8 cellular contexts compared by ENCODE assay signal in the genomic region with DNA sequence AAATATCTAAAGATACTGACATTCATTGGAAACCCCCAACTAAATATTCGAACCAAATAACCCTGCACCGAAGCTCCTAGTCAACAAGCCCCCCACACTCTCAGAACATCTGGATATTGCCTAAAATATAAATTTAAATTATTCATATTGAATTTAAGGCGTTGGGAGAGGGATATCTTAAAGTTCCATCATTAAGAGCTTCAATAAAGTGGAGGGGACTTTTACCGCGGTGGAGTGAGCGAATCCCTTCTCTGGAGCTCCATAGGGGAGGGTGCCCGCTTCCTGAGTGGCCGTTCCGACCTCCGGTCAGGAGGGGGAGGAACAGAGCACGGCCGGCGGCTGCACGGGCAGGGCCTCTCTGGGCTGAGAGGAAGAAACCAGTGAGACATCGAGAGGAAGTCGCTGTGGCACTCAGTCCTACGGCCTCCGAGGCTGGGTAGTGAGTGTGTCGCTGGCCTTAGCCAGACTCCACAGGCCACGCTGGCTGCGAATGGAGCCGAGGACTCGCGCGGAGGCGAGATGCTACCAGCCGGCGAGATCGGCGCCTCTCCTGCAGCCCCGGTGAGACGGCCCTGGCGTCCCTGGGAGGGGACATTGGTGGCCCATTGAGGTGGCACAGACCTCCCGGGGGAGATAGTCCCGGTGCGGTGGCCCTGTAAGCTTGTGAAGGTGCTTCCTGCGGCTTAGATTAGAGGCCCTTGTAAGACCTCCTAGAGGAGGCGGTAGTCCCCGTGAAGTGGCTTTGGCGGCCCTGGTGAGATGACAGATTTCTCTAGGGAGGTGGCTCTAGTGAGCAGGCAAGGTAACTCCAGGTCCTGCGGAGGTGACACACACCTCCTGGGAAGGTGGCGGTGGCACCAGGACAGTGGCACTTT. TPM values are rescaled to one million over a fixed set of nuclear protein-coding genes. Genes with fewer than 3 reads are reported as not detected.
DNase-seq lines count a peak whose midpoint lies in the region; ATAC-seq and TF ChIP-seq lines count a peak whose summit lies in the region.

A gene (plus strand): TSS at position 405 of the 875 bp plus-strand sequence. CDS start 115 bp downstream, at position 520.

- TF ChIP-seq CTCF in GM12873 (IDR thresholded peaks at IDR 0.05; ENCODE audit: insufficient read depth, low read depth, low read length, missing control alignments), result peak; percentile 83
- TF ChIP-seq CTCF in type B pancreatic cell (conservative IDR thresholded peaks at IDR 0.05), result peak; percentile 86

- peak; percentile 96 for ATAC-seq in HG02678 (IDR thresholded peaks at IDR 0.05; ENCODE audit: unreplicated experiment)
- peak; percentile 100 for ATAC-seq in Right ventricle myocardium superior (ENCODE audit: poor library complexity)

- peak within 1 kb of the TSS; percentile 86 for H3K27ac Mint-ChIP-seq in type B pancreatic cell

- intact Hi-C loops in Right ventricle myocardium superior (cut with DNase I), result no loop called here

- peak within 1 kb of the TSS; percentile 96 for H3K4me3 Mint-ChIP-seq in type B pancreatic cell

- peak; percentile 87 for DNase-seq in NCI-H1105 treated with DMSO at 0.1 percent for 48 hours (lab: John Stamatoyannopoulos, UW)
- peak; percentile 62 to 83 for DNase-seq in SW 1271 (lab: John Stamatoyannopoulos, UW)
- peak; percentile 77 for DNase-seq in activated naive CD8-positive, alpha-beta T cell treated with anti-CD3 and anti-CD28 coated beads, Interleukin-2, amount 50 U/mL, for 16 hours (ENCODE audit: low read depth, low spot score)
- DNase-seq in Right ventricle myocardium superior, result peak; percentile 94
- peak; percentile 92 for DNase-seq in pons (ENCODE audit: low spot score)
- peak; percentile 92 for DNase-seq in type B pancreatic cell (ENCODE audit: extremely low spot score, unreplicated experiment)

- H3K36me3 Mint-ChIP-seq in type B pancreatic cell, result peaks cover 4% of the 10 kb centered on the region

- peaks cover 12% of the 10 kb centered on the region for H3K4me1 Mint-ChIP-seq in type B pancreatic cell (ENCODE audit: unreplicated experiment)

- no peaks in the 10 kb centered on the region for H3K27me3 Mint-ChIP-seq in type B pancreatic cell

- H3K9me3 Mint-ChIP-seq in type B pancreatic cell, result peaks cover 4% of the 10 kb centered on the region

RNA-seq across cellular contexts. Expression of the gene that starts here (rescaled TPM):
- total RNA-seq in Right ventricle myocardium superior, result 12.4 TPM
- 21.1 and 24.4 TPM in 2 replicates for total RNA-seq in type B pancreatic cell (ENCODE audit: low replicate concordance)

Comparison
In these comparisons a context has a peak if more than half of its experiments do, and no peak if none do; other contexts are left out.
1. Peak in every context shown above with its lines: DNase-seq and ATAC-seq.